Comparison of ENCODE assay signal across 13 cellular contexts in genomic region chr13:20188649-20189553, GRCh38. TPM values are rescaled to one million over a fixed set of nuclear protein-coding genes. Genes with fewer than 3 reads are reported as not detected.
DNase-seq lines count a peak whose midpoint lies in the region; ATAC-seq and TF ChIP-seq lines count a peak whose summit lies in the region.
"Had no signal": no experiment of that assay in that cellular context is flagged by ENCODE, and none has a peak within 500 bp of the region (broad histone marks: within the 10 kb centered on the region; RNA-seq: fewer than 3 reads in every experiment).

No MANE protein-coding gene starts in this region.

- TF ChIP-seq CTCF in esophagus squamous epithelium (IDR thresholded peaks at IDR 0.05) (peak in 2 of 6 experiments; percentile 13 to 34), gastrocnemius medialis (IDR thresholded peaks at IDR 0.05 in 4 of 5, conservative IDR thresholded peaks at IDR 0.05 in 1 of 5) (no peak)

- ATAC-seq in left ventricle myocardium superior (no peak), left cardiac atrium (no peak), gastrocnemius medialis (no peak)

- peak overlapping the region; percentile 81 to 92 (median 89) for H3K27ac ChIP-seq in esophagus squamous epithelium
- H3K27ac ChIP-seq in gastrocnemius medialis = no peak overlapping the region

- 67 to 78% methylated on average over 24 to 25 of the region's 28 CpGs for WGBS in esophagus squamous epithelium, 2 donors

- intact Hi-C loops in left ventricle myocardium superior (cut with micrococcal nuclease) (loop anchor here (10.0 kb wide), 1 partner anchor 736 kb away; no protein-coding TSS in a partner anchor), left cardiac atrium (cut with DNase I) (no loop called here), esophagus squamous epithelium (cut with DNase I) (loop anchor here (10.0 kb wide), 1 partner anchor 296 kb away; no protein-coding TSS in a partner anchor), gastrocnemius medialis (cut with DNase I; ENCODE audit: low total_unique reads) (no loop called here)

- H3K4me3 ChIP-seq in esophagus squamous epithelium = peak overlapping the region in 1 of 4 donors; percentile 12
- H3K4me3 ChIP-seq in gastrocnemius medialis = no peak overlapping the region

- H3K27me3 ChIP-seq in esophagus squamous epithelium = peaks cover 0 to 32% (median 3%) of the 10 kb centered on the region in 4 donors
- H3K27me3 ChIP-seq in gastrocnemius medialis = peaks cover 22 to 34% (median 25%) of the 10 kb centered on the region in 3 donors

- peaks cover 0 to 21% (median 0%) of the 10 kb centered on the region in 3 donors for H3K36me3 ChIP-seq in esophagus squamous epithelium
- H3K36me3 ChIP-seq in gastrocnemius medialis = no peaks in the 10 kb centered on the region

- H3K4me1 ChIP-seq in esophagus squamous epithelium (peaks cover 7 to 58% (median 17%) of the 10 kb centered on the region in 3 donors), gastrocnemius medialis (peaks cover 13 to 15% of the 10 kb centered on the region in 2 donors)

- TF ChIP-seq POLR2A in esophagus squamous epithelium (IDR thresholded peaks at IDR 0.05) = no peak
- no peak for TF ChIP-seq POLR2A in gastrocnemius medialis (IDR thresholded peaks at IDR 0.05)

- in situ Hi-C loops in gastrocnemius medialis (cut with MboI; ENCODE audit: low sequenced_read_pairs in 4 of 4) = loop anchor here (25.0 kb wide), 4 partner anchors 98 to 748 kb away; partner anchors contain the start of gene XPO4 (in 1 of the 4)

- peak; percentile 29 for DNase-seq in left ventricle myocardium superior
- DNase-seq in left cardiac atrium = no peak
- peak; percentile 52 for DNase-seq in SIG-M5 (lab: John Stamatoyannopoulos, UW)
- no peak for DNase-seq in esophagus squamous epithelium (lab: John Stamatoyannopoulos, UW)
- DNase-seq in activated CD8-positive, alpha-beta memory T cell treated with anti-CD3 and anti-CD28 coated beads, Interleukin-2, amount 50 U/mL, for 48 hours = no peak
- DNase-seq in gastrocnemius medialis = no peak
- DNase-seq in stimulated activated CD4-positive, alpha-beta T cell treated with anti-CD3 and anti-CD28 coated beads, Interleukin-4, amount 100 ng/mL, for 24 hours = no peak
- no peak for DNase-seq in activated T-cell treated with anti-CD3 and anti-CD28 coated beads, Interleukin-2, amount 50 U/mL, for 1 hour
- DNase-seq: dermis blood vessel endothelial cell; head of caudate nucleus; NCI-H524; stimulated activated naive B cell treated with anti-CD40 and anti-IgM and Interleukin-4, amounts not matched to agents 10 μg/mL and 1 μg/mL and 100 μg/mL, for 72 hours; T1000 had no signal

- no peaks in the 10 kb centered on the region for H3K9me3 ChIP-seq in esophagus squamous epithelium
- no peaks in the 10 kb centered on the region for H3K9me3 ChIP-seq in gastrocnemius medialis

RNA-seq across cellular contexts. Expression of gene GJB2, which starts 3.8 kb away (rescaled TPM):
- 0.42 TPM for total RNA-seq in left ventricle myocardium superior
- under 1 TPM in 1 of 2 donors, not detected in 1; 0.27 TPM for total RNA-seq in left cardiac atrium
- 1,000 to 10,000 TPM in 2 of 4 donors, 100 to 1,000 TPM in 2; 301 to 1,758 (median 1,011) TPM for total RNA-seq in esophagus squamous epithelium
- under 1 TPM in 3 of 4 donors, not detected in 1; 0.35 to 0.72 (median 0.36) TPM for total RNA-seq in gastrocnemius medialis

RNA-seq across cellular contexts. Expression of gene GJA3, which starts 28.0 kb away (rescaled TPM):
- total RNA-seq in left ventricle myocardium superior = 17.9 TPM
- 1 to 10 TPM; 6.2 to 8.0 TPM for total RNA-seq in left cardiac atrium
- 1 to 10 TPM in 2 of 4 donors, under 1 TPM in 2; 0.45 to 1.3 (median 1.00) TPM for total RNA-seq in esophagus squamous epithelium
- not detected for total RNA-seq in gastrocnemius medialis
- total RNA-seq: dermis blood vessel endothelial cell had no signal

RNA-seq across cellular contexts. Expression of gene GJB6, which starts 43.2 kb away (rescaled TPM):
- total RNA-seq in left ventricle myocardium superior = not detected
- not detected for total RNA-seq in left cardiac atrium
- total RNA-seq in esophagus squamous epithelium = 100 to 1,000 TPM; 147 to 460 (median 386) TPM
- total RNA-seq in gastrocnemius medialis = not detected
- total RNA-seq: dermis blood vessel endothelial cell had no signal

Comparison
In these comparisons a context has a peak if more than half of its experiments do, and no peak if none do; other contexts are left out.
1. DNase-seq: peak in left ventricle myocardium superior (single experiment) and SIG-M5 (single experiment); none in left cardiac atrium (single experiment), esophagus squamous epithelium (single experiment), activated CD8-positive, alpha-beta memory T cell treated with anti-CD3 and anti-CD28 coated beads, Interleukin-2, amount 50 U/mL, for 48 hours (single experiment), gastrocnemius medialis (0 of 2), stimulated activated CD4-positive, alpha-beta T cell treated with anti-CD3 and anti-CD28 coated beads, Interleukin-4, amount 100 ng/mL, for 24 hours (single experiment) and activated T-cell treated with anti-CD3 and anti-CD28 coated beads, Interleukin-2, amount 50 U/mL, for 1 hour (single experiment).
2. intact Hi-C loops: an anchor here in left ventricle myocardium superior (10.0 kb wide) and esophagus squamous epithelium (10.0 kb wide); none called in left cardiac atrium and gastrocnemius medialis.
3. H3K27ac ChIP-seq: peak in esophagus squamous epithelium (4 of 4); none in gastrocnemius medialis (0 of 4).
4. RNA of gene GJB2, which starts 3.8 kb away (total RNA-seq): 301 to 1,758 TPM in esophagus squamous epithelium; 0.42 TPM in left ventricle myocardium superior (single experiment), 0.35 to 0.72 TPM in gastrocnemius medialis and 0.27 TPM in left cardiac atrium; every median in the first group is over 100 times any median in the second.
5. RNA of gene GJB6, which starts 43.2 kb away (total RNA-seq): 147 to 460 TPM in esophagus squamous epithelium; not detected in left ventricle myocardium superior (single experiment), not detected in left cardiac atrium and not detected in gastrocnemius medialis; every median in the first group is over 100 times any median in the second.